Comparison of ENCODE assay signal across 13 cellular contexts in the genomic region with DNA sequence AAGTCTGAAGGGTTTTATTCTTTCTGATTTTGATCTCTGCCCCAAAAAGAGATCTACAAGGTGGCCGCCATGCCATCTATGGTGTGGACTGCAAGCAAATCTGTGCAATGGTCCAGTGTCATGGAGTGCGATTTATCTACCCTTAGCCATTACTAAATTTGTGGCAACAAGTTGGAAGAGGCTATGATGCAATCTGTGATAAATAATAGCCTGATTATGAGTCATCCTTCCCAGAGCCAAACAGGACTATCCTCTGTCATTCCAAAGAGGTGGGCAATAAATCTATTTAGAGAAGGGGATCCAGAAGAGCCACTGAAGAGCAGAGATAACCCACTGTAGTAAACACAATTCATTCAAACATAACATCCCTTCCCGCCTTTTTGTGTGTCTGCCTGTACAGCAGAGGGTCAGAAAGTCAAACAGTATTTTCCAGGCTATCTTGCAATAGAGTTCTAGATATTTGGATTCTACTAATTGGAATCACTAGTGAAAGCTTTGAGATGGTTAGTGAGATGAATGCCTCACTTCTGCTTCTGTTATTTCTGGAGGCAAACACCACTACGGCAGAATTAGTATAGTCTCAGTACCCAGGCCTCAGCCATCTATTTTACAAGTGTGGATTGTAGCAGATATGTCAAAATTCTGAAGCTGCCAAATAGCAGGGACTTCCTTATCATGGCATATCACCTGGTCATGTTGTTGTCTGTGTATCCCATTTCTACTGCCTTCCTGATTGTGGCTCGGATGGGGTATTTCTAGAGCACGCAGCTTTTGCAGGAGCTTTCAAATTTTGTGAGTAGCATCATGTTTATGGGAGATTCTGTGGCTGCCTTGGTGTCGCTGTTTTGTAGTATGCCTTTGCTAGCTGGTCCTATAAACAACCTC.
A peak's percentile ranks its signal among the peaks of the same experiment; 100 is the strongest.
DNase-seq lines count a peak whose midpoint lies in the region; TF ChIP-seq lines count a peak whose summit lies in the region.
"Had no signal": no experiment of that assay in that cellular context is flagged by ENCODE, and none has a peak within 500 bp of the region (broad histone marks: within the 10 kb centered on the region; RNA-seq: fewer than 3 reads in every experiment).

No MANE protein-coding gene starts in this region.

- peak; percentile 35 for DNase-seq in Caki2 (ENCODE audit: low read depth)
- peak; percentile 4 for DNase-seq in NCI-H460 (ENCODE audit: extremely low read depth, low read depth)
- DNase-seq in epithelial cell of esophagus (ENCODE audit: low read depth) = peak; percentile 70
- peak; percentile 91 for DNase-seq in myocyte (ENCODE audit: low read depth)
- DNase-seq in GM13976 (ENCODE audit: low spot score) = no peak
- no peak for DNase-seq in activated CD4-positive, alpha-beta T cell treated with anti-CD3 and anti-CD28 coated beads, Interleukin-2, amount 50 U/mL, for 1 hour
- DNase-seq in hippocampal formation (lab: John Stamatoyannopoulos, UW) = no peak
- DNase-seq in activated effector memory CD4-positive, alpha-beta T cell treated with Interleukin-2 at 50 U/mL for 16 hours = no peak
- DNase-seq: CD4-positive, CD25-positive, alpha-beta regulatory T cell; endodermal cell; mesendoderm; NCI-H345; stimulated activated naive CD8-positive, alpha-beta T cell treated with anti-CD3 and anti-CD28 coated beads, Interleukin-15, amount 100 ng/mL, for 72 hours had no signal

- in situ Hi-C loops in Caki2 (cut with HindIII; ENCODE audit: low pct_unique_long_range_greater_than_20kb, low sequenced_read_pairs) = no loop called here
- in situ Hi-C loops in GM13976 (cut with MboI; ENCODE audit: low sequenced_read_pairs, unreplicated experiment) = no loop called here

- no peak for TF ChIP-seq CTCF in epithelial cell of esophagus (IDR thresholded peaks at IDR 0.05; ENCODE audit: insufficient read depth, low read depth, low read length, missing control alignments)
- TF ChIP-seq CTCF in GM13976 (IDR thresholded peaks at IDR 0.05; ENCODE audit: borderline replicate concordance, control extremely low read depth, extremely low read depth, insufficient read depth, missing control alignments) = no peak

- H3K4me3 ChIP-seq in epithelial cell of esophagus (ENCODE audit: low read length) = no peak overlapping the region

Comparison
In these comparisons a context has a peak if more than half of its experiments do, and no peak if none do; other contexts are left out.
1. DNase-seq: peak in Caki2 (single experiment), NCI-H460 (single experiment), epithelial cell of esophagus (single experiment) and myocyte (single experiment); none in GM13976 (single experiment), activated CD4-positive, alpha-beta T cell treated with anti-CD3 and anti-CD28 coated beads, Interleukin-2, amount 50 U/mL, for 1 hour (single experiment), hippocampal formation (0 of 2) and activated effector memory CD4-positive, alpha-beta T cell treated with Interleukin-2 at 50 U/mL for 16 hours (single experiment).